ENCODE assay signal across 21 cellular contexts in genomic region chr12:26564391-26564790, GRCh38.
DNase-seq lines count a peak whose midpoint lies in the region; ATAC-seq and TF ChIP-seq lines count a peak whose summit lies in the region.
"Had no signal": no experiment of that assay in that cellular context is flagged by ENCODE, and none has a peak within 500 bp of the region (broad histone marks: within the 10 kb centered on the region; RNA-seq: fewer than 3 reads in every experiment).

No MANE protein-coding gene starts in this region.

- POLR2A ChIA-PET in HEK293 (lab: Yijun Ruan, JAX) = no interaction called here

- no peak overlapping the region for H3K4me3 ChIP-seq in HEK293 (ENCODE audit: low read depth, low read length)
- H3K4me3 ChIP-seq in SJSA1 = no peak overlapping the region
- H3K4me3 ChIP-seq in choroid plexus epithelial cell (ENCODE audit: low read depth, low read length) = no peak overlapping the region
- no peak overlapping the region for H3K4me3 ChIP-seq in skeletal muscle cell (ENCODE audit: low read depth, low read length)
- H3K4me3 ChIP-seq in mucosa of descending colon = no peak overlapping the region
- no peak overlapping the region for H3K4me3 ChIP-seq in uterus
- H3K4me3 ChIP-seq: GM23248, HAP-1 had no signal

- H3K27me3 ChIP-seq in SJSA1 (replicated peaks) = no peaks in the 10 kb centered on the region
- H3K27me3 ChIP-seq in uterus = no peaks in the 10 kb centered on the region

- H3K27ac ChIP-seq in HEK293 (ENCODE audit: extremely low read depth, low read depth, low read length) (no peak overlapping the region), SJSA1 (peak overlapping the region; percentile 61), uterus (no peak overlapping the region)
- H3K27ac ChIP-seq: GM23248, KMS-11 had no signal

- H3K36me3 ChIP-seq in HEK293 (ENCODE audit: control insufficient read depth in 2 of 2, insufficient read depth in 1 of 2, low read length in 2 of 2) (no peaks in the 10 kb centered on the region), SJSA1 (peaks cover 28% of the 10 kb centered on the region), mucosa of descending colon (ENCODE audit: low read depth) (no peaks in the 10 kb centered on the region), uterus (no peaks in the 10 kb centered on the region)
- H3K36me3 ChIP-seq: HAP-1 had no signal

- peak; percentile 59 to 62 for DNase-seq in SJSA1 (ENCODE audit: low read depth in 1 of 2, low spot score in 2 of 2)
- peak; percentile 29 for DNase-seq in choroid plexus epithelial cell (ENCODE audit: low read depth)
- DNase-seq in skeletal muscle cell (ENCODE audit: low read depth) = peak; percentile 48
- no peak for DNase-seq in mucosa of descending colon
- DNase-seq in uterus = no peak
- no peak for DNase-seq in stimulated activated naive CD4-positive, alpha-beta T cell (lab: John Stamatoyannopoulos, UW)
- DNase-seq: C1 segment of cervical spinal cord, DMS79, GDM1, GM23248, NCI-H1417 treated with DMSO at 0.1 percent for 48 hours, NCI-H2029 treated with DMSO at 0.1 percent for 48 hours, NCI-H2171, NCI-H526, SHP77, SK-N-SH, T-cell had no signal

- intact Hi-C loops in mucosa of descending colon (cut with DNase I, micrococcal nuclease) = no loop called here
- intact Hi-C loops in uterus (cut with DNase I; ENCODE audit: low total_unique reads) = no loop called here

- no peak for ATAC-seq in mucosa of descending colon
- ATAC-seq: HepG2, T-cell had no signal

- H3K9me3 ChIP-seq in HEK293 (ENCODE audit: control insufficient read depth, insufficient read depth, low read depth, low read length) = no peaks in the 10 kb centered on the region
- H3K9me3 ChIP-seq in SJSA1 (replicated peaks) = no peaks in the 10 kb centered on the region
- no peaks in the 10 kb centered on the region for H3K9me3 ChIP-seq in mucosa of descending colon
- H3K9me3 ChIP-seq in uterus = no peaks in the 10 kb centered on the region
- H3K9me3 ChIP-seq: HAP-1, SK-N-SH had no signal

- H3K4me1 ChIP-seq in HEK293 (ENCODE audit: control insufficient read depth, insufficient read depth, low read length) = no peaks in the 10 kb centered on the region
- H3K4me1 ChIP-seq in SJSA1 (replicated peaks) = peaks cover 20% of the 10 kb centered on the region
- no peaks in the 10 kb centered on the region for H3K4me1 ChIP-seq in mucosa of descending colon (ENCODE audit: low read depth)
- H3K4me1 ChIP-seq in uterus = no peaks in the 10 kb centered on the region
- H3K4me1 ChIP-seq: HAP-1 had no signal

- TF ChIP-seq POLR2A in uterus (IDR thresholded peaks at IDR 0.05) = no peak

- CTCF ChIA-PET in HEK293 (lab: Yijun Ruan, JAX) = no interaction called here

- no peak for TF ChIP-seq CTCF in HEK293 (tag by site-specific recombination; IDR thresholded peaks at IDR 0.05)
- TF ChIP-seq CTCF in choroid plexus epithelial cell (conservative IDR thresholded peaks at IDR 0.05; ENCODE audit: low read depth, low read length) = no peak
- no peak for TF ChIP-seq CTCF in mucosa of descending colon (IDR thresholded peaks at IDR 0.05)
- no peak for TF ChIP-seq CTCF in uterus (IDR thresholded peaks at IDR 0.05)

TF ChIP-seq in HEK293, 187 proteins besides CTCF, POLR2A, EP300 and RAD21:
- TF ChIP-seq GLIS1 (tag by site-specific recombination; IDR thresholded peaks at IDR 0.05) = no peak
- peak; percentile 31; the same call in 1 of the 2 replicates for TF ChIP-seq ZNF692 (tag by site-specific recombination; IDR thresholded peaks at IDR 0.05)
- TF ChIP-seq ZNF704 (tag by site-specific recombination; IDR thresholded peaks at IDR 0.05) = no peak
- TF ChIP-seq ZNF148 (tag by site-specific recombination; IDR thresholded peaks at IDR 0.05; ENCODE audit: borderline replicate concordance) = no peak

Comparison
In these comparisons a context has a peak if more than half of its experiments do, and no peak if none do; other contexts are left out.
1. DNase-seq: peak in SJSA1 (2 of 2), choroid plexus epithelial cell (single experiment) and skeletal muscle cell (single experiment); none in mucosa of descending colon (0 of 3), uterus (0 of 2) and stimulated activated naive CD4-positive, alpha-beta T cell (0 of 6).